In genomic region chr2:23699526-23699925, GRCh38 we compare ENCODE assay signal across 16 cellular contexts.
"Had no signal": no experiment of that assay in that cellular context is flagged by ENCODE, and none has a peak within 500 bp of the region (broad histone marks: within the 10 kb centered on the region; RNA-seq: fewer than 3 reads in every experiment).

No MANE protein-coding gene starts in this region.

- H3K4me1 ChIP-seq: pancreas, SJCRH30, tibial artery had no signal

- DNase-seq: activated B cell treated with CpG ODN at 0.5 μM for 24 hours; activated CD4-positive, alpha-beta T cell treated with anti-CD3 and anti-CD28 coated beads for 48 hours; activated CD8-positive, alpha-beta memory T cell treated with anti-CD3 and anti-CD28 coated beads, Interleukin-2, amount 50 U/mL, for 48 hours; activated CD8-positive, alpha-beta T cell treated with anti-CD3 and anti-CD28 coated beads, Interleukin-2, amount 10 ng/mL, durations not matched to agents 7 days and 5 days; activated gamma-delta T cell treated with Interleukin-2 at 50 U/mL for 16 hours; activated naive CD8-positive, alpha-beta T cell treated with anti-CD3 and anti-CD28 coated beads, Interleukin-2, amount 10 ng/mL, durations not matched to agents 7 days and 5 days; activated T-cell treated with anti-CD3 and anti-CD28 coated beads, Interleukin-2, amount 50 U/mL, for 72 hours; brain microvascular endothelial cell; cerebellar nuclear complex; left ventricle myocardium superior; SJCRH30; stimulated activated CD4-positive, alpha-beta T cell treated with anti-CD3 and anti-CD28 coated beads, Interleukin-12 subunit alpha, Interleukin-12 subunit beta, amount 100 ng/mL, for 4 hours; T-helper 2 cell had no signal

- H3K27me3 ChIP-seq: brain microvascular endothelial cell, pancreas, SJCRH30, tibial artery had no signal

- H3K4me3 Mint-ChIP-seq: activated B cell treated with CpG ODN at 0.5 μM for 24 hours; activated CD8-positive, alpha-beta T cell treated with anti-CD3 and anti-CD28 coated beads, Interleukin-2, amount 10 ng/mL, durations not matched to agents 7 days and 5 days; activated naive CD8-positive, alpha-beta T cell treated with anti-CD3 and anti-CD28 coated beads, Interleukin-2, amount 10 ng/mL, durations not matched to agents 7 days and 5 days; activated T-cell treated with anti-CD3 and anti-CD28 coated beads, Interleukin-2, amount 50 U/mL, for 72 hours; endodermal cell had no signal

- H3K36me3 ChIP-seq: brain microvascular endothelial cell, pancreas had no signal

- ATAC-seq: activated CD8-positive, alpha-beta T cell treated with anti-CD3 and anti-CD28 coated beads, Interleukin-2, amount 10 ng/mL, durations not matched to agents 7 days and 5 days; activated T-cell treated with anti-CD3 and anti-CD28 coated beads, Interleukin-2, amount 50 U/mL, for 72 hours; pancreas had no signal

- H3K4me1 Mint-ChIP-seq: activated B cell treated with CpG ODN at 0.5 μM for 24 hours, endodermal cell had no signal

- H3K9me3 Mint-ChIP-seq: activated B cell treated with CpG ODN at 0.5 μM for 24 hours; activated naive CD8-positive, alpha-beta T cell treated with anti-CD3 and anti-CD28 coated beads, Interleukin-2, amount 10 ng/mL, durations not matched to agents 7 days and 5 days; activated T-cell treated with anti-CD3 and anti-CD28 coated beads, Interleukin-2, amount 50 U/mL, for 72 hours had no signal

- H3K27me3 Mint-ChIP-seq: activated B cell treated with CpG ODN at 0.5 μM for 24 hours; activated naive CD8-positive, alpha-beta T cell treated with anti-CD3 and anti-CD28 coated beads, Interleukin-2, amount 10 ng/mL, durations not matched to agents 7 days and 5 days had no signal

- H3K9me3 ChIP-seq: pancreas, tibial artery had no signal

- H3K4me3 ChIP-seq: pancreas, SJCRH30, tibial artery had no signal

- H3K27ac Mint-ChIP-seq: activated B cell treated with CpG ODN at 0.5 μM for 24 hours; activated CD8-positive, alpha-beta T cell treated with anti-CD3 and anti-CD28 coated beads, Interleukin-2, amount 10 ng/mL, durations not matched to agents 7 days and 5 days; activated naive CD8-positive, alpha-beta T cell treated with anti-CD3 and anti-CD28 coated beads, Interleukin-2, amount 10 ng/mL, durations not matched to agents 7 days and 5 days; activated T-cell treated with anti-CD3 and anti-CD28 coated beads, Interleukin-2, amount 50 U/mL, for 72 hours; endodermal cell had no signal

- H3K27ac ChIP-seq: brain microvascular endothelial cell, pancreas, SJCRH30, tibial artery had no signal
